8 cellular contexts compared by ENCODE assay signal in the genomic region with DNA sequence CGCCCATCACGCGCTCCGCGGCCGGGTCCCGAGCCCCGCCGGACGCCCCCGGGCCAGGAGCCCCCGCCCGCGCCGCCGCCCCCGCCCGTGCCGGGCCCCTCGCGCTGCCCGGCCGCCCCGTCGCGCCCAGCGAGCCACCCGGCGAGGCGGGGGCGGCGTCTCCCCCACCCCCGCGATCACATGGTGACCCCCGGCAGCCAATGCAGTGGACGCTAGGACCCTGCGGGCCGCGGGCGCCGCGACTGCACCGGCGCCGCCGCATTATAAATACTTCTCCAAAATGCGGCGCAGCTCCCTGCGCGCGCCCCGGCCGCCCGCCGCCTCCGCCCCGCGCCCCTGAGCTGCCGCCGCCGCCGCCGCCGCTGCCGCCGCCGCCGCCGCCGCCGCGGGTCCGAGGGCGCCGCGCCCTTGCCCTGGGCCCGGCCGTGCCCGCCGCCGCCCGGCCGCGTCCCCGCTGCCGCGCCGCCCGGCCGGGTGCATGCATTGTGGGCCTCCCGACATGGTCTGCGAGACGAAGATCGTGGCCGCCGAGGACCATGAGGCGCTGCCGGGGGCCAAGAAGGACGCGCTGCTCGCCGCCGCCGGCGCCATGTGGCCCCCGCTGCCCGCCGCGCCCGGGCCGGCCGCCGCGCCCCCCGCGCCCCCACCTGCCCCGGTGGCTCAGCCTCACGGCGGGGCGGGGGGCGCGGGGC. TPM values are rescaled to one million over a fixed set of nuclear protein-coding genes. Genes with fewer than 3 reads are reported as not detected.
DNase-seq lines count a peak whose midpoint lies in the region; ATAC-seq and TF ChIP-seq lines count a peak whose summit lies in the region.

A gene with protein sequence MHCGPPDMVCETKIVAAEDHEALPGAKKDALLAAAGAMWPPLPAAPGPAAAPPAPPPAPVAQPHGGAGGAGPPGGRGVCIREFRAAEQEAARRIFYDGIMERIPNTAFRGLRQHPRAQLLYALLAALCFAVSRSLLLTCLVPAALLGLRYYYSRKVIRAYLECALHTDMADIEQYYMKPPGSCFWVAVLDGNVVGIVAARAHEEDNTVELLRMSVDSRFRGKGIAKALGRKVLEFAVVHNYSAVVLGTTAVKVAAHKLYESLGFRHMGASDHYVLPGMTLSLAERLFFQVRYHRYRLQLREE (plus strand): TSS at position 294 of the 692 bp plus-strand sequence. CDS start 185 bp downstream, at position 479.

- POLR2A ChIA-PET in HCT116 (lab: Charles Lee) (no interaction called here), PC-9 (lab: Charles Lee; ENCODE audit: unreplicated experiment) (interaction anchor here (0.5 to 0.7 kb wide), 2 partner anchors 113 to 129 kb away, joined by 5 to 8 read pairs; no protein-coding TSS in a partner anchor)

- in situ Hi-C loops in ACHN (cut with HindIII; ENCODE audit: low pct_ligation_motif_present, low pct_unique_long_range_greater_than_20kb, low sequenced_read_pairs): no loop called here

- no peaks in the 10 kb centered on the region for H3K36me3 ChIP-seq in HCT116 (ENCODE audit: control insufficient read depth in 1 of 2, insufficient read depth in 2 of 2, low read length in 2 of 2)
- H3K36me3 ChIP-seq in PC-9 (ENCODE audit: low read depth): no peaks in the 10 kb centered on the region
- H3K36me3 ChIP-seq in mucosa of descending colon (ENCODE audit: low read depth): no peaks in the 10 kb centered on the region

- H3F3A ChIP-seq in PC-9 (ENCODE audit: insufficient read depth, low read depth): no peaks in the 10 kb centered on the region

- H3K27me3 Mint-ChIP-seq in effector memory CD8-positive, alpha-beta T cell: peaks cover 35 to 42% of the 10 kb centered on the region in 2 donors
- H3K27me3 Mint-ChIP-seq in activated T-helper 2 cell treated with anti-CD3 and anti-CD28 coated beads, Interferon-gamma antibody, Interleukin-2, Interleukin-4, amounts not matched to agents 10 μg/mL and 5 μg/mL and 100 μg/mL, durations not matched to agents 14 hours and 24 hours and 36 hours (ENCODE audit: low read depth): peaks cover 23% of the 10 kb centered on the region

- no peaks in the 10 kb centered on the region for H3K36me3 Mint-ChIP-seq in effector memory CD8-positive, alpha-beta T cell (ENCODE audit: insufficient read depth)
- no peaks in the 10 kb centered on the region for H3K36me3 Mint-ChIP-seq in activated T-helper 2 cell treated with anti-CD3 and anti-CD28 coated beads, Interferon-gamma antibody, Interleukin-2, Interleukin-4, amounts not matched to agents 10 μg/mL and 5 μg/mL and 100 μg/mL, durations not matched to agents 14 hours and 24 hours and 36 hours (ENCODE audit: low read depth)

- CTCF ChIA-PET in HCT116 (lab: Charles Lee): no interaction called here
- CTCF ChIA-PET in PC-9 (lab: Charles Lee): no interaction called here

- H3K9ac ChIP-seq in HCT116 (ENCODE audit: low read length): peak within 1 kb of the TSS; percentile 62

- H3K27me3 ChIP-seq in HCT116 (ENCODE audit: insufficient read depth, low read length) (no peaks in the 10 kb centered on the region), PC-9 (ENCODE audit: insufficient read depth, low read depth) (no peaks in the 10 kb centered on the region)

- H3K4me1 Mint-ChIP-seq in effector memory CD8-positive, alpha-beta T cell (ENCODE audit: low read depth in 2 of 2): no peaks in the 10 kb centered on the region
- H3K4me1 Mint-ChIP-seq in activated T-helper 2 cell treated with anti-CD3 and anti-CD28 coated beads, Interferon-gamma antibody, Interleukin-2, Interleukin-4, amounts not matched to agents 10 μg/mL and 5 μg/mL and 100 μg/mL, durations not matched to agents 14 hours and 24 hours and 36 hours (ENCODE audit: low read depth): no peaks in the 10 kb centered on the region

- TF ChIP-seq POLR2A in HCT116 (IDR thresholded peaks at IDR 0.05; ENCODE audit: borderline replicate concordance, extremely low read depth, insufficient read depth, insufficient read length): no peak

- H3K9me2 ChIP-seq in HCT116 (ENCODE audit: insufficient read depth) (no peaks in the 10 kb centered on the region), PC-9 (ENCODE audit: insufficient read depth) (no peaks in the 10 kb centered on the region)

- H4K20me1 ChIP-seq in HCT116 (ENCODE audit: insufficient read depth): no peaks in the 10 kb centered on the region
- no peaks in the 10 kb centered on the region for H4K20me1 ChIP-seq in PC-9 (ENCODE audit: insufficient read depth)

- no peaks in the 10 kb centered on the region for H3K9me3 Mint-ChIP-seq in effector memory CD8-positive, alpha-beta T cell
- H3K9me3 Mint-ChIP-seq in activated T-helper 2 cell treated with anti-CD3 and anti-CD28 coated beads, Interferon-gamma antibody, Interleukin-2, Interleukin-4, amounts not matched to agents 10 μg/mL and 5 μg/mL and 100 μg/mL, durations not matched to agents 14 hours and 24 hours and 36 hours: no peaks in the 10 kb centered on the region

- H3K4me3 ChIP-seq in HCT116 (replicated peaks in 1 of 2; ENCODE audit: low read depth in 1 of 2, low read length in 2 of 2) (peak within 1 kb of the TSS; percentile 45 to 62), PC-9 (peak within 1 kb of the TSS; percentile 44; the same call in 1 of the 2 replicates), mucosa of descending colon (no peak within 1 kb of the TSS)

- RAD21 ChIA-PET in HCT116 (lab: Charles Lee; ENCODE audit: low non-redundant PET in 1 of 2, low total read pairs in 2 of 2, uncharacterized antibody in 2 of 2, unreplicated experiment in 2 of 2): no interaction called here

- TF ChIP-seq RAD21 in HCT116 (IDR thresholded peaks at IDR 0.05; ENCODE audit: low read depth): no peak

- peak within 1 kb of the TSS in 1 of 2 donors; percentile 34 for H3K4me3 Mint-ChIP-seq in effector memory CD8-positive, alpha-beta T cell
- no peak within 1 kb of the TSS for H3K4me3 Mint-ChIP-seq in activated T-helper 2 cell treated with anti-CD3 and anti-CD28 coated beads, Interferon-gamma antibody, Interleukin-2, Interleukin-4, amounts not matched to agents 10 μg/mL and 5 μg/mL and 100 μg/mL, durations not matched to agents 14 hours and 24 hours and 36 hours (ENCODE audit: low read depth)

- H3K27ac Mint-ChIP-seq in effector memory CD8-positive, alpha-beta T cell: no peak within 1 kb of the TSS
- H3K27ac Mint-ChIP-seq in activated T-helper 2 cell treated with anti-CD3 and anti-CD28 coated beads, Interferon-gamma antibody, Interleukin-2, Interleukin-4, amounts not matched to agents 10 μg/mL and 5 μg/mL and 100 μg/mL, durations not matched to agents 14 hours and 24 hours and 36 hours: no peak within 1 kb of the TSS

- TF ChIP-seq CTCF in HCT116 (IDR thresholded peaks at IDR 0.05 in 2 of 3, conservative IDR thresholded peaks at IDR 0.05 in 1 of 3; ENCODE audit: borderline replicate concordance in 1 of 3, insufficient read depth in 1 of 3, low read depth in 2 of 3, low read length in 2 of 3) (no peak), PC-9 (conservative IDR thresholded peaks at IDR 0.05) (no peak), mucosa of descending colon (IDR thresholded peaks at IDR 0.05) (no peak)

- intact Hi-C loops in HCT116 (cut with micrococcal nuclease) (loop anchor here (5.0 kb wide), 1 partner anchor 52 kb away; the partner anchor contains the start of gene NELFA), PC-9 (cut with micrococcal nuclease; ENCODE audit: unreplicated experiment) (no loop called here), mucosa of descending colon (cut with DNase I, micrococcal nuclease) (no loop called here)
- intact Hi-C loops in activated T-helper 2 cell treated with anti-CD3 and anti-CD28 coated beads, Interferon-gamma antibody, Interleukin-2, Interleukin-4, amounts not matched to agents 10 μg/mL and 5 μg/mL and 100 μg/mL, durations not matched to agents 14 hours and 24 hours and 36 hours (cut with micrococcal nuclease): no loop called here

- DNase-seq in ACHN (peak; percentile 60), HCT116 (ENCODE audit: low read depth, low spot score) (peak; percentile 21), PC-9 (no peak), mucosa of descending colon (peak in 2 of 3 donors; percentile 22 to 44), OCI-M2 (lab: John Stamatoyannopoulos, UW; ENCODE audit: unreplicated experiment) (no peak)
- DNase-seq in effector memory CD8-positive, alpha-beta T cell: no peak
- no peak for DNase-seq in activated T-helper 2 cell treated with anti-CD3 and anti-CD28 coated beads, Interferon-gamma antibody, Interleukin-2, Interleukin-4, amounts not matched to agents 10 μg/mL and 5 μg/mL and 100 μg/mL, durations not matched to agents 14 hours and 24 hours and 36 hours (ENCODE audit: low spot score)

- H3K27ac ChIP-seq in HCT116 (ENCODE audit: low read depth, low read length) (peak within 1 kb of the TSS; percentile 68; the same call in 1 of the 2 replicates), PC-9 (no peak within 1 kb of the TSS)

- H3K9me3 ChIP-seq in HCT116 (ENCODE audit: control insufficient read depth in 1 of 2, insufficient read depth in 1 of 2, low read depth in 1 of 2, low read length in 2 of 2): no peaks in the 10 kb centered on the region
- H3K9me3 ChIP-seq in PC-9 (ENCODE audit: insufficient read depth, low read depth): no peaks in the 10 kb centered on the region
- no peaks in the 10 kb centered on the region for H3K9me3 ChIP-seq in mucosa of descending colon

- H2AFZ ChIP-seq in HCT116 (ENCODE audit: low read depth, low read length, poor library complexity, severe bottlenecking): no peak within 1 kb of the TSS
- H2AFZ ChIP-seq in PC-9: no peak within 1 kb of the TSS

- H3K79me2 ChIP-seq in HCT116 (ENCODE audit: insufficient read depth, low read length): no peaks in the 10 kb centered on the region
- no peaks in the 10 kb centered on the region for H3K79me2 ChIP-seq in PC-9 (ENCODE audit: low read depth)

- ATAC-seq in HCT116 (peak; percentile 78), mucosa of descending colon (no peak), GM19455 (IDR thresholded peaks at IDR 0.05; ENCODE audit: unreplicated experiment) (no peak)
- peak; percentile 54 for ATAC-seq in effector memory CD8-positive, alpha-beta T cell (replicated peaks)

- BruUV-seq in HCT116 (replicated peaks; lab: Mats Ljungman, UMichigan) (no TSS peak), PC-9 (replicated peaks; lab: Mats Ljungman, UMichigan) (no TSS peak)

- H3K4me2 ChIP-seq in HCT116 (ENCODE audit: low read length) (peak within 1 kb of the TSS; percentile 82), PC-9 (peak within 1 kb of the TSS; percentile 57; the same call in 1 of the 2 replicates)

- peaks cover 0 to 16% of the 10 kb centered on the region in 2 experiments; a peak in 2 of 4 replicates for H3K4me1 ChIP-seq in HCT116 (ENCODE audit: control insufficient read depth in 1 of 2, insufficient read depth in 2 of 2, low read length in 2 of 2)
- H3K4me1 ChIP-seq in PC-9 (replicated peaks; ENCODE audit: insufficient read depth): no peaks in the 10 kb centered on the region
- peaks cover 2% of the 10 kb centered on the region for H3K4me1 ChIP-seq in mucosa of descending colon (ENCODE audit: low read depth)

RNA-seq across cellular contexts. Expression of the gene that starts here (rescaled TPM):
- total RNA-seq in HCT116 (2021; ENCODE audit: unreplicated experiment) (9.2 TPM), PC-9 (2021) (2.1 and 4.1 TPM in 2 replicates), mucosa of descending colon (under 1 TPM; 0.24 to 0.66 (median 0.26) TPM)
- 4.6 and 5.2 TPM in 2 replicates for polyA plus RNA-seq in HCT116 (2012)
- 3.5 and 3.6 TPM in 2 replicates for total RNA-seq in activated T-helper 2 cell treated with anti-CD3 and anti-CD28 coated beads, Interferon-gamma antibody, Interleukin-2, Interleukin-4, amounts not matched to agents 10 μg/mL and 5 μg/mL and 100 μg/mL, durations not matched to agents 14 hours and 24 hours and 36 hours

Comparison
In these comparisons a context has a peak if more than half of its experiments do, and no peak if none do; other contexts are left out.
1. Peak in DNase-seq in mucosa of descending colon; RNA of the gene not detected or under 1 TPM.
2. DNase-seq: peak in ACHN (single experiment) and HCT116 (single experiment); none in PC-9 (0 of 2), effector memory CD8-positive, alpha-beta T cell (0 of 3), activated T-helper 2 cell treated with anti-CD3 and anti-CD28 coated beads, Interferon-gamma antibody, Interleukin-2, Interleukin-4, amounts not matched to agents 10 μg/mL and 5 μg/mL and 100 μg/mL, durations not matched to agents 14 hours and 24 hours and 36 hours (single experiment) and OCI-M2 (single experiment).
3. ATAC-seq: peak in HCT116 (single experiment) and effector memory CD8-positive, alpha-beta T cell (single experiment); none in mucosa of descending colon (single experiment) and GM19455 (single experiment).